In genomic region chr17:48795444-48796162, GRCh38 we compare ENCODE assay signal across 1 cellular context.
TF ChIP-seq lines count a peak whose summit lies in the region.

No MANE protein-coding gene starts in this region.

TF ChIP-seq in HepG2, 621 proteins besides CTCF, POLR2A, EP300 and RAD21 (continued from another document and continues in another):
- peak; percentile 97 for TF ChIP-seq PAXIP1 (CRISPR knock-in tag; conservative IDR thresholded peaks at IDR 0.05)
- TF ChIP-seq MIER2 (CRISPR knock-in tag; IDR thresholded peaks at IDR 0.05): no peak
- TF ChIP-seq ZNF574 (CRISPR knock-in tag; IDR thresholded peaks at IDR 0.05): peak; percentile 56
- TF ChIP-seq ZSCAN25 (CRISPR knock-in tag; IDR thresholded peaks at IDR 0.05): 0 out of 2 replicates have a peak, but pooled peaks have one; percentile 46
- TF ChIP-seq EED (CRISPR knock-in tag; IDR thresholded peaks at IDR 0.05): no peak
- no peak for TF ChIP-seq DDIT3 (CRISPR knock-in tag; IDR thresholded peaks at IDR 0.05)
- TF ChIP-seq ZNF142 (CRISPR knock-in tag; IDR thresholded peaks at IDR 0.05): peak; percentile 32; the same call in 1 of the 2 replicates
- peak; percentile 66 for TF ChIP-seq USF2 (IDR thresholded peaks at IDR 0.05; ENCODE audit: low read depth, low read length)
- peak; percentile 92; the same call in 1 of the 2 replicates for TF ChIP-seq USF2 (CRISPR knock-in tag; IDR thresholded peaks at IDR 0.05; ENCODE audit: borderline replicate concordance)
- no peak; the same call in 1 of the 2 replicates for TF ChIP-seq ZNF619 (CRISPR knock-in tag; IDR thresholded peaks at IDR 0.05)
- 0 out of 2 replicates have a peak, but pooled peaks have one; percentile 13 for TF ChIP-seq IRX3 (CRISPR knock-in tag; IDR thresholded peaks at IDR 0.05; ENCODE audit: borderline replicate concordance, low read depth)
- no peak for TF ChIP-seq ZNF839 (CRISPR knock-in tag; IDR thresholded peaks at IDR 0.05; ENCODE audit: borderline replicate concordance)
- TF ChIP-seq ZNF749 (CRISPR knock-in tag; IDR thresholded peaks at IDR 0.05; ENCODE audit: borderline replicate concordance): peak; percentile 72; the same call in 1 of the 2 replicates
- TF ChIP-seq SMAD9 (CRISPR knock-in tag; IDR thresholded peaks at IDR 0.05): no peak
- peak; percentile 86 for TF ChIP-seq FOXJ3 (CRISPR knock-in tag; IDR thresholded peaks at IDR 0.05; ENCODE audit: borderline replicate concordance)
- no peak for TF ChIP-seq FOXM1 (CRISPR knock-in tag; IDR thresholded peaks at IDR 0.05)
- no peak; the same call in 1 of the 2 replicates for TF ChIP-seq SRY (CRISPR knock-in tag; IDR thresholded peaks at IDR 0.05)
- TF ChIP-seq KAT8 (CRISPR knock-in tag; IDR thresholded peaks at IDR 0.05): peak; percentile 76
- 0 out of 2 replicates have a peak, but pooled peaks have one; percentile 78 for TF ChIP-seq ZNF136 (CRISPR knock-in tag; IDR thresholded peaks at IDR 0.05; ENCODE audit: low read depth)
- no peak for TF ChIP-seq ZNF567 (CRISPR knock-in tag; IDR thresholded peaks at IDR 0.05; ENCODE audit: borderline replicate concordance)
- 0 out of 2 replicates have a peak, but pooled peaks have one; percentile 44 for TF ChIP-seq ATF6 (CRISPR knock-in tag; conservative IDR thresholded peaks at IDR 0.05)
- TF ChIP-seq ZMYM3 (CRISPR knock-in tag; IDR thresholded peaks at IDR 0.05): no peak
- peak; percentile 87 for TF ChIP-seq SP5 (CRISPR knock-in tag; IDR thresholded peaks at IDR 0.05; ENCODE audit: borderline replicate concordance, low read depth)
- no peak for TF ChIP-seq DBP (CRISPR knock-in tag; IDR thresholded peaks at IDR 0.05; ENCODE audit: not compliant biosample characterization)
- peak; percentile 20; the same call in 1 of the 2 replicates for TF ChIP-seq ZNF503 (CRISPR knock-in tag; IDR thresholded peaks at IDR 0.05)
- peak; percentile 69; the same call in 1 of the 2 replicates for TF ChIP-seq CREM (IDR thresholded peaks at IDR 0.05)
- TF ChIP-seq CREM (CRISPR knock-in tag; IDR thresholded peaks at IDR 0.05): no peak
- no peak for TF ChIP-seq ZNF451 (CRISPR knock-in tag; IDR thresholded peaks at IDR 0.05)
- TF ChIP-seq ZFP37 (CRISPR knock-in tag; IDR thresholded peaks at IDR 0.05; ENCODE audit: borderline replicate concordance): no peak; the same call in 1 of the 2 replicates
- TF ChIP-seq PRPF4 (IDR thresholded peaks at IDR 0.05; ENCODE audit: low read depth, low read length, poor library complexity, severe bottlenecking): no peak
- peak; percentile 44; the same call in 1 of the 2 replicates for TF ChIP-seq ZNF775 (CRISPR knock-in tag; IDR thresholded peaks at IDR 0.05; ENCODE audit: borderline replicate concordance)
- 0 out of 2 replicates have a peak, but pooled peaks have one; percentile 14 for TF ChIP-seq THAP7 (CRISPR knock-in tag; IDR thresholded peaks at IDR 0.05)
- TF ChIP-seq SMC3 (IDR thresholded peaks at IDR 0.05; ENCODE audit: low read length): peak; percentile 39; the same call in 1 of the 2 replicates
- TF ChIP-seq SOX13 (IDR thresholded peaks at IDR 0.05): peak; percentile 52
- TF ChIP-seq SOX13 (CRISPR knock-in tag; conservative IDR thresholded peaks at IDR 0.05 in 1 of 2, IDR thresholded peaks at IDR 0.05 in 1 of 2): peak in 1 of 2 experiments; percentile 59; a peak in 1 of 4 replicates
- 0 out of 2 replicates have a peak, but pooled peaks have one; percentile 65 for TF ChIP-seq ZSCAN29 (CRISPR knock-in tag; conservative IDR thresholded peaks at IDR 0.05)
- TF ChIP-seq TEAD2 (CRISPR knock-in tag; IDR thresholded peaks at IDR 0.05): no peak
